In genomic region chr4:74431113-74431826, GRCh38 we compare ENCODE assay signal across 1 cellular context.
TF ChIP-seq lines count a peak whose summit lies in the region.

No MANE protein-coding gene starts in this region.

TF ChIP-seq in HepG2, 621 proteins besides CTCF, POLR2A, EP300 and RAD21 (continued from another document):
- no peak for TF ChIP-seq ZNF18 (CRISPR knock-in tag; IDR thresholded peaks at IDR 0.05; ENCODE audit: insufficient replicate concordance)
- no peak for TF ChIP-seq CSRNP1 (CRISPR knock-in tag; IDR thresholded peaks at IDR 0.05)
